26 cellular contexts compared by ENCODE assay signal in genomic region chr20:61459705-61460104, GRCh38.
A peak's percentile ranks its signal among the peaks of the same experiment; 100 is the strongest.
DNase-seq lines count a peak whose midpoint lies in the region; ATAC-seq, FAIRE-seq and TF ChIP-seq lines count a peak whose summit lies in the region.
"Had no signal": no experiment of that assay in that cellular context is flagged by ENCODE, and none has a peak within 500 bp of the region (broad histone marks: within the 10 kb centered on the region; RNA-seq: fewer than 3 reads in every experiment).

No MANE protein-coding gene starts in this region.

- intact Hi-C loops in pancreas (cut with DNase I) = no loop called here
- intact Hi-C loops in cardiac septum (cut with DNase I) = no loop called here

- H2BK5ac ChIP-seq in neuronal stem cell (ENCODE audit: low read length) = no peak overlapping the region

- TF ChIP-seq CTCF in pancreas (IDR thresholded peaks at IDR 0.05) = no peak

- no peak overlapping the region for H3K4me3 ChIP-seq in neuronal stem cell (ENCODE audit: low read length in 2 of 2)
- H3K4me3 ChIP-seq in pancreas = no peak overlapping the region
- H3K4me3 ChIP-seq: BLaER1, GM12878 had no signal

- H3K4me1 ChIP-seq in neuronal stem cell (ENCODE audit: control insufficient read depth in 2 of 2, insufficient read depth in 1 of 2, low read depth in 1 of 2, low read length in 2 of 2) = peaks cover 6 to 8% of the 10 kb centered on the region in 2 donors
- H3K4me1 ChIP-seq in pancreas = no peaks in the 10 kb centered on the region
- H3K4me1 ChIP-seq: BE2C, BLaER1 had no signal

- no peak overlapping the region for H2BK12ac ChIP-seq in neuronal stem cell (ENCODE audit: low read length)

- no peak overlapping the region for H3K23ac ChIP-seq in neuronal stem cell (ENCODE audit: low read depth, low read length, poor library complexity)

- H3K4me2 ChIP-seq in neuronal stem cell (ENCODE audit: insufficient read depth, low read length, poor library complexity, severe bottlenecking) = no peak overlapping the region
- H3K4me2 ChIP-seq: BLaER1 had no signal

- H3K9ac ChIP-seq in neuronal stem cell (ENCODE audit: low read depth, low read length, poor library complexity) = peak overlapping the region; percentile 52
- H3K9ac ChIP-seq: BLaER1 had no signal

- ATAC-seq in pancreas = no peak
- no peak for ATAC-seq in GM19023 (IDR thresholded peaks at IDR 0.05; ENCODE audit: unreplicated experiment)
- ATAC-seq: GM12878 had no signal

- H3K27ac ChIP-seq in neuronal stem cell (replicated peaks; ENCODE audit: low read length) (no peak overlapping the region), pancreas (no peak overlapping the region)
- H3K27ac ChIP-seq: BLaER1 had no signal

- H3K36me3 ChIP-seq in neuronal stem cell (replicated peaks in 1 of 2; ENCODE audit: control insufficient read depth in 2 of 2, insufficient read depth in 2 of 2, low read length in 2 of 2) (no peaks in the 10 kb centered on the region), pancreas (no peaks in the 10 kb centered on the region)
- H3K36me3 ChIP-seq: BE2C, BLaER1 had no signal

- no peak overlapping the region for H4K8ac ChIP-seq in neuronal stem cell (ENCODE audit: low read depth, low read length)

- H3K4ac ChIP-seq in neuronal stem cell (ENCODE audit: low read length) = no peak overlapping the region

- peak overlapping the region; percentile 53 for H2AK5ac ChIP-seq in neuronal stem cell (ENCODE audit: low read depth, low read length)

- peak; percentile 34 for DNase-seq in ecto neural progenitor cell (ENCODE audit: low spot score)
- DNase-seq in neuronal stem cell (ENCODE audit: low spot score) = no peak
- DNase-seq in pancreas = no peak
- DNase-seq in cardiac septum (ENCODE audit: low spot score) = no peak
- DNase-seq: 8988T; ACHN; BE2C; C1 segment of cervical spinal cord; CD4-positive, alpha-beta memory T cell; CD4-positive, CD25-positive, alpha-beta regulatory T cell; CD8-positive, alpha-beta memory T cell; COR-L47; DMS 273 treated with DMSO at 0.1 percent for 48 hours; DMS153; DMS53; DMS79; DND-41; EL; GDM1 had no signal

- H3K79me1 ChIP-seq in neuronal stem cell (ENCODE audit: low read depth, low read length) = peaks cover 6% of the 10 kb centered on the region

- no peak overlapping the region for H2BK120ac ChIP-seq in neuronal stem cell (ENCODE audit: low read depth, low read length)

- peak overlapping the region; percentile 25 for H2BK15ac ChIP-seq in neuronal stem cell (ENCODE audit: low read length)

- H3K27me3 ChIP-seq in neuronal stem cell (ENCODE audit: control insufficient read depth in 3 of 3, insufficient read depth in 3 of 3, low read depth in 1 of 3, low read length in 3 of 3) = no peaks in the 10 kb centered on the region
- H3K27me3 ChIP-seq in pancreas = no peaks in the 10 kb centered on the region
- H3K27me3 ChIP-seq: BE2C, BLaER1 had no signal

- FAIRE-seq in pancreas (lab: Jason Lieb, UNC) = no peak
- FAIRE-seq: A204.1, GM12878, GM12892, GM18507, GM19239 had no signal

- no CpG with 5 or more reads among the region's 7 CpGs for WGBS in neuronal stem cell (ENCODE audit: extremely low coverage in 2 of 2, insufficient read length in 2 of 2, insufficient replicate concordance in 1 of 2), 2 donors
- WGBS in pancreas, 2 donors = 69 to 87% methylated on average over 7 of the region's 7 CpGs

- peaks cover 6 to 25% of the 10 kb centered on the region in 2 donors for H3K9me3 ChIP-seq in neuronal stem cell (replicated peaks in 1 of 2; ENCODE audit: control insufficient read depth in 2 of 2, insufficient read depth in 1 of 2, low read depth in 1 of 2, low read length in 2 of 2)
- H3K9me3 ChIP-seq in pancreas = no peaks in the 10 kb centered on the region
- H3K9me3 ChIP-seq: BE2C had no signal

- peak overlapping the region; percentile 31 for H3K18ac ChIP-seq in neuronal stem cell (ENCODE audit: low read length)

- no peak overlapping the region for H2AFZ ChIP-seq in neuronal stem cell (ENCODE audit: low read length)

- H4K91ac ChIP-seq in neuronal stem cell (ENCODE audit: low read depth, low read length, poor library complexity) = no peak overlapping the region

- no peak overlapping the region for H3K14ac ChIP-seq in neuronal stem cell (ENCODE audit: low read length)
